10 cellular contexts compared by ENCODE assay signal in genomic region chr12:123024819-123025391, GRCh38. TPM values are rescaled to one million over a fixed set of nuclear protein-coding genes. Genes with fewer than 3 reads are reported as not detected.
DNase-seq lines count a peak whose midpoint lies in the region; ATAC-seq, FAIRE-seq and TF ChIP-seq lines count a peak whose summit lies in the region.
"Had no signal": no experiment of that assay in that cellular context is flagged by ENCODE, and none has a peak within 500 bp of the region (broad histone marks: within the 10 kb centered on the region; RNA-seq: fewer than 3 reads in every experiment).

No MANE protein-coding gene starts in this region.

- H3K9me3 Mint-ChIP-seq in T-helper 2 cell treated with Interferon-gamma antibody and Interleukin-4, amounts not matched to agents 5 μg/mL and 100 μg/mL, for 36 hours = no peaks in the 10 kb centered on the region
- H3K9me3 Mint-ChIP-seq in chondrocyte (ENCODE audit: low read depth) = no peaks in the 10 kb centered on the region
- no peaks in the 10 kb centered on the region for H3K9me3 Mint-ChIP-seq in stimulated activated naive B cell treated with anti-CD40 and anti-IgM and Interleukin-4, amounts not matched to agents 10 μg/mL and 1 μg/mL and 100 μg/mL, for 72 hours
- H3K9me3 Mint-ChIP-seq: endodermal cell had no signal

- peak; percentile 44 for DNase-seq in activated CD4-positive, alpha-beta T cell treated with anti-CD3 and anti-CD28 coated beads for 48 hours
- no peak for DNase-seq in activated CD4-positive, alpha-beta T cell treated with anti-CD3 and anti-CD28 coated beads, Interleukin-2, amount 50 U/mL, for 1 hour
- DNase-seq in T-helper 2 cell treated with Interferon-gamma antibody and Interleukin-4, amounts not matched to agents 5 μg/mL and 100 μg/mL, for 36 hours (ENCODE audit: low spot score) = peak; percentile 41
- DNase-seq in chondrocyte (ENCODE audit: low spot score) (peak; percentile 30), small intestine (peak; percentile 14), smooth muscle cell (lab: John Stamatoyannopoulos, UW; ENCODE audit: unreplicated experiment) (no peak), NCI-H510A treated with DMSO at 0.1 percent for 48 hours (lab: John Stamatoyannopoulos, UW) (no peak)
- DNase-seq in stimulated activated naive B cell treated with anti-CD40 and anti-IgM and Interleukin-4, amounts not matched to agents 10 μg/mL and 1 μg/mL and 100 μg/mL, for 72 hours = no peak
- DNase-seq: endodermal cell had no signal

- TF ChIP-seq CTCF in chondrocyte (IDR thresholded peaks at IDR 0.05) = no peak
- no peak for TF ChIP-seq CTCF in smooth muscle cell (IDR thresholded peaks at IDR 0.05; ENCODE audit: borderline replicate concordance, insufficient read depth, poor library complexity, severe bottlenecking)

- H3K4me3 ChIP-seq in small intestine (ENCODE audit: low read depth in 1 of 2, low read length in 2 of 2) = no peak overlapping the region
- H3K4me3 ChIP-seq in smooth muscle cell = no peak overlapping the region

- H3K4me1 ChIP-seq in small intestine (ENCODE audit: control insufficient read depth in 2 of 2, insufficient read depth in 1 of 2, low read depth in 1 of 2, low read length in 1 of 2) (peaks cover 0 to 4% of the 10 kb centered on the region in 2 donors), smooth muscle cell (ENCODE audit: low read depth) (no peaks in the 10 kb centered on the region)
- H3K4me1 ChIP-seq: parathyroid adenoma had no signal

- H4K20me1 ChIP-seq in smooth muscle cell (ENCODE audit: low read depth) = no peaks in the 10 kb centered on the region

- no peak overlapping the region for H2AFZ ChIP-seq in smooth muscle cell (ENCODE audit: low read depth)
- H2AFZ ChIP-seq: parathyroid adenoma had no signal

- H3K36me3 ChIP-seq in small intestine (ENCODE audit: control insufficient read depth in 2 of 2, insufficient read depth in 2 of 2, low read length in 2 of 2) (peaks cover 2% of the 10 kb centered on the region in 2 donors), smooth muscle cell (ENCODE audit: low read depth) (no peaks in the 10 kb centered on the region)

- no peak for FAIRE-seq in small intestine (lab: Jason Lieb, UNC)

- no peak overlapping the region for H3K4me2 ChIP-seq in smooth muscle cell

- peaks cover 15% of the 10 kb centered on the region for H3K4me1 Mint-ChIP-seq in T-helper 2 cell treated with Interferon-gamma antibody and Interleukin-4, amounts not matched to agents 5 μg/mL and 100 μg/mL, for 36 hours (ENCODE audit: low read depth)
- H3K4me1 Mint-ChIP-seq in chondrocyte (ENCODE audit: low read depth) = peaks cover 4% of the 10 kb centered on the region
- peaks cover 0 to 5% of the 10 kb centered on the region in 2 donors for H3K4me1 Mint-ChIP-seq in stimulated activated naive B cell treated with anti-CD40 and anti-IgM and Interleukin-4, amounts not matched to agents 10 μg/mL and 1 μg/mL and 100 μg/mL, for 72 hours

- peak overlapping the region; percentile 46 for H3K27ac Mint-ChIP-seq in T-helper 2 cell treated with Interferon-gamma antibody and Interleukin-4, amounts not matched to agents 5 μg/mL and 100 μg/mL, for 36 hours
- no peak overlapping the region for H3K27ac Mint-ChIP-seq in chondrocyte (ENCODE audit: unreplicated experiment)
- H3K27ac Mint-ChIP-seq in stimulated activated naive B cell treated with anti-CD40 and anti-IgM and Interleukin-4, amounts not matched to agents 10 μg/mL and 1 μg/mL and 100 μg/mL, for 72 hours = no peak overlapping the region

- no peaks in the 10 kb centered on the region for H3F3A ChIP-seq in smooth muscle cell (ENCODE audit: low read depth)

- H3K27ac ChIP-seq in small intestine (ENCODE audit: low read depth in 1 of 2, low read length in 1 of 2) = no peak overlapping the region
- no peak overlapping the region for H3K27ac ChIP-seq in smooth muscle cell (ENCODE audit: low read depth)
- H3K27ac ChIP-seq: parathyroid adenoma had no signal

- H3K36me3 Mint-ChIP-seq in T-helper 2 cell treated with Interferon-gamma antibody and Interleukin-4, amounts not matched to agents 5 μg/mL and 100 μg/mL, for 36 hours (ENCODE audit: low read depth) = peaks cover 2% of the 10 kb centered on the region
- H3K36me3 Mint-ChIP-seq in chondrocyte (ENCODE audit: low read depth) = no peaks in the 10 kb centered on the region
- peaks cover 8% of the 10 kb centered on the region in 2 donors for H3K36me3 Mint-ChIP-seq in stimulated activated naive B cell treated with anti-CD40 and anti-IgM and Interleukin-4, amounts not matched to agents 10 μg/mL and 1 μg/mL and 100 μg/mL, for 72 hours

- no peaks in the 10 kb centered on the region for H3K79me2 ChIP-seq in smooth muscle cell (ENCODE audit: low read depth)

- no peak overlapping the region for H3K4me3 Mint-ChIP-seq in T-helper 2 cell treated with Interferon-gamma antibody and Interleukin-4, amounts not matched to agents 5 μg/mL and 100 μg/mL, for 36 hours
- no peak overlapping the region for H3K4me3 Mint-ChIP-seq in chondrocyte (ENCODE audit: unreplicated experiment)
- H3K4me3 Mint-ChIP-seq in stimulated activated naive B cell treated with anti-CD40 and anti-IgM and Interleukin-4, amounts not matched to agents 10 μg/mL and 1 μg/mL and 100 μg/mL, for 72 hours = no peak overlapping the region
- H3K4me3 Mint-ChIP-seq: endodermal cell had no signal

- H3K27me3 Mint-ChIP-seq in T-helper 2 cell treated with Interferon-gamma antibody and Interleukin-4, amounts not matched to agents 5 μg/mL and 100 μg/mL, for 36 hours (ENCODE audit: low read depth) = no peaks in the 10 kb centered on the region
- no peaks in the 10 kb centered on the region for H3K27me3 Mint-ChIP-seq in chondrocyte (ENCODE audit: low read depth)
- no peaks in the 10 kb centered on the region for H3K27me3 Mint-ChIP-seq in stimulated activated naive B cell treated with anti-CD40 and anti-IgM and Interleukin-4, amounts not matched to agents 10 μg/mL and 1 μg/mL and 100 μg/mL, for 72 hours

- H3K9me3 ChIP-seq in small intestine (ENCODE audit: control insufficient read depth, low read depth) (no peaks in the 10 kb centered on the region), smooth muscle cell (replicated peaks; ENCODE audit: low read depth) (no peaks in the 10 kb centered on the region)

- no peak overlapping the region for H3K9ac ChIP-seq in smooth muscle cell (ENCODE audit: low read depth)
- H3K9ac ChIP-seq: parathyroid adenoma had no signal

- ATAC-seq in stimulated activated naive B cell treated with anti-CD40 and anti-IgM and Interleukin-4, amounts not matched to agents 10 μg/mL and 1 μg/mL and 100 μg/mL, for 72 hours (replicated peaks) = no peak

- 29 to 54% (median 29%) methylated on average over 9 of the region's 9 CpGs for WGBS in small intestine, 3 donors
- 80% methylated on average over 9 of the region's 9 CpGs for WGBS in smooth muscle cell (ENCODE audit: low lambda C conversion rate)

- H3K27me3 ChIP-seq in small intestine (ENCODE audit: control insufficient read depth in 2 of 2, insufficient read depth in 2 of 2, low read length in 2 of 2) (no peaks in the 10 kb centered on the region), smooth muscle cell (ENCODE audit: low read depth) (no peaks in the 10 kb centered on the region)

RNA-seq across cellular contexts. Expression of gene ARL6IP4, which starts 44.4 kb away (rescaled TPM):
- total RNA-seq in chondrocyte = 145 to 165 TPM (median 146 TPM) in 3 replicates
- 100 to 1,000 TPM; 268 to 434 (median 395) TPM for polyA plus RNA-seq in small intestine
- total RNA-seq in smooth muscle cell = 47.9 and 89.3 TPM in 2 replicates
- polyA plus RNA-seq in smooth muscle cell = 275 and 290 TPM in 2 replicates

RNA-seq across cellular contexts. Expression of gene OGFOD2, which starts 49.9 kb away (rescaled TPM):
- total RNA-seq in chondrocyte (12.0 to 13.7 TPM (median 13.5 TPM) in 3 replicates), smooth muscle cell (9.7 and 14.2 TPM in 2 replicates)
- polyA plus RNA-seq in small intestine (10 to 100 TPM; 26.6 to 30.3 (median 28.2) TPM), smooth muscle cell (15.8 and 22.3 TPM in 2 replicates)

RNA-seq across cellular contexts. Expression of gene ABCB9, which starts 58.6 kb away (rescaled TPM):
- total RNA-seq in chondrocyte (12.9 to 21.6 TPM (median 14.2 TPM) in 3 replicates), smooth muscle cell (4.4 and 8.2 TPM in 2 replicates)
- polyA plus RNA-seq in small intestine (1 to 10 TPM; 2.5 to 6.6 (median 4.1) TPM), smooth muscle cell (7.4 and 8.0 TPM in 2 replicates)

Comparison
In these comparisons a context has a peak if more than half of its experiments do, and no peak if none do; other contexts are left out.
1. DNase-seq: peak in activated CD4-positive, alpha-beta T cell treated with anti-CD3 and anti-CD28 coated beads for 48 hours (single experiment), T-helper 2 cell treated with Interferon-gamma antibody and Interleukin-4, amounts not matched to agents 5 μg/mL and 100 μg/mL, for 36 hours (single experiment), chondrocyte (single experiment) and small intestine (single experiment); none in activated CD4-positive, alpha-beta T cell treated with anti-CD3 and anti-CD28 coated beads, Interleukin-2, amount 50 U/mL, for 1 hour (single experiment), stimulated activated naive B cell treated with anti-CD40 and anti-IgM and Interleukin-4, amounts not matched to agents 10 μg/mL and 1 μg/mL and 100 μg/mL, for 72 hours (single experiment), smooth muscle cell (single experiment) and NCI-H510A treated with DMSO at 0.1 percent for 48 hours (single experiment).